Comparison of ENCODE assay signal across 8 cellular contexts in genomic region chr13:27481766-27482165, GRCh38. TPM values are rescaled to one million over a fixed set of nuclear protein-coding genes. Genes with fewer than 3 reads are reported as not detected.
DNase-seq lines count a peak whose midpoint lies in the region; ATAC-seq and TF ChIP-seq lines count a peak whose summit lies in the region.

No MANE protein-coding gene starts in this region.

- H3K27me3 Mint-ChIP-seq in activated B cell treated with CpG ODN at 0.5 μM for 24 hours: no peaks in the 10 kb centered on the region

- POLR2A ChIA-PET in activated B cell treated with CpG ODN at 0.5 μM for 24 hours (lab: Charles Lee): interaction anchor here (1.1 to 3.5 kb wide), 3 partner anchors 31 to 56 kb away, joined by 3 to 16 read pairs (median 12); partner anchors contain the start of gene MTIF3

- peak; percentile 85 for TF ChIP-seq CTCF in LNCAP (IDR thresholded peaks at IDR 0.05)
- TF ChIP-seq CTCF in activated B cell treated with CpG ODN at 0.5 μM for 24 hours (IDR thresholded peaks at IDR 0.05): no peak
- TF ChIP-seq CTCF in foreskin fibroblast (IDR thresholded peaks at IDR 0.05; ENCODE audit: low read depth, low read length): peak; percentile 48

- no peak for ATAC-seq in activated B cell treated with CpG ODN at 0.5 μM for 24 hours (ENCODE audit: low read depth)
- ATAC-seq in sciatic nerve: no peak
- ATAC-seq in HG02981 (IDR thresholded peaks at IDR 0.05; ENCODE audit: unreplicated experiment): no peak

- intact Hi-C loops in activated B cell treated with CpG ODN at 0.5 μM for 24 hours (cut with micrococcal nuclease): loop anchor here (2.0 kb wide), 1 partner anchor 231 kb away; the partner anchor contains the start of gene RPL21
- intact Hi-C loops in sciatic nerve (cut with DNase I): no loop called here

- H3K4me1 Mint-ChIP-seq in activated B cell treated with CpG ODN at 0.5 μM for 24 hours: peaks cover 63% of the 10 kb centered on the region

- H3K9me3 Mint-ChIP-seq in activated B cell treated with CpG ODN at 0.5 μM for 24 hours: peaks cover 13% of the 10 kb centered on the region

- no peak overlapping the region for H3K4me3 ChIP-seq in foreskin fibroblast (ENCODE audit: low read depth in 1 of 2, low read length in 2 of 2)

- H3K4me3 Mint-ChIP-seq in activated B cell treated with CpG ODN at 0.5 μM for 24 hours: no peak overlapping the region

- peak overlapping the region; percentile 95 for H3K27ac Mint-ChIP-seq in activated B cell treated with CpG ODN at 0.5 μM for 24 hours

- DNase-seq in GDM1 (lab: John Stamatoyannopoulos, UW) (peak; percentile 17), activated B cell treated with CpG ODN at 0.5 μM for 24 hours (no peak), foreskin fibroblast (peak; percentile 9 to 50), sciatic nerve (ENCODE audit: low spot score) (peak; percentile 65), epidermal melanocyte (ENCODE audit: insufficient read length, low spot score) (no peak), glomerular visceral epithelial cell (ENCODE audit: extremely low spot score) (no peak)

- CTCF ChIA-PET in activated B cell treated with CpG ODN at 0.5 μM for 24 hours (lab: Charles Lee): no interaction called here

- peaks cover 9% of the 10 kb centered on the region for H3K36me3 Mint-ChIP-seq in activated B cell treated with CpG ODN at 0.5 μM for 24 hours (ENCODE audit: low read depth)

RNA-seq across cellular contexts. Expression of gene MTIF3, which starts 31.4 kb away (rescaled TPM):
- 39.8 and 50.1 TPM in 2 replicates for total RNA-seq in activated B cell treated with CpG ODN at 0.5 μM for 24 hours
- 45.5 TPM for total RNA-seq in sciatic nerve

RNA-seq across cellular contexts. Expression of gene GTF3A, which starts 57.3 kb away (rescaled TPM):
- total RNA-seq in activated B cell treated with CpG ODN at 0.5 μM for 24 hours (119 and 134 TPM in 2 replicates), sciatic nerve (52.2 TPM)

Comparison
In these comparisons a context has a peak if more than half of its experiments do, and no peak if none do; other contexts are left out.
1. DNase-seq: peak in GDM1 (single experiment), foreskin fibroblast (2 of 2) and sciatic nerve (single experiment); none in activated B cell treated with CpG ODN at 0.5 μM for 24 hours (single experiment), epidermal melanocyte (single experiment) and glomerular visceral epithelial cell (single experiment).